Comparison of ENCODE assay signal across 1 cellular context in genomic region chr2:150548527-150548926, GRCh38.
TF ChIP-seq lines count a peak whose summit lies in the region.

No MANE protein-coding gene starts in this region.

TF ChIP-seq in WTC11, 78 proteins besides CTCF, POLR2A, EP300 and RAD21 (continued from another document):
- TF ChIP-seq ERG (CRISPR knock-in tag; IDR thresholded peaks at IDR 0.05) = no peak
- no peak for TF ChIP-seq ZNF263 (CRISPR knock-in tag; IDR thresholded peaks at IDR 0.05; ENCODE audit: low read depth)
- no peak for TF ChIP-seq ZBTB43 (CRISPR knock-in tag; IDR thresholded peaks at IDR 0.05)
- TF ChIP-seq ZNF416 (CRISPR knock-in tag; IDR thresholded peaks at IDR 0.05) = no peak
